7 cellular contexts compared by ENCODE assay signal in genomic region chr2:219551863-219552381, GRCh38. TPM values are rescaled to one million over a fixed set of nuclear protein-coding genes. Genes with fewer than 3 reads are reported as not detected.
DNase-seq lines count a peak whose midpoint lies in the region; ATAC-seq, FAIRE-seq and TF ChIP-seq lines count a peak whose summit lies in the region.
"Had no signal": no experiment of that assay in that cellular context is flagged by ENCODE, and none has a peak within 500 bp of the region (broad histone marks: within the 10 kb centered on the region; RNA-seq: fewer than 3 reads in every experiment).

No MANE protein-coding gene starts in this region.

- intact Hi-C loops in Right ventricle myocardium superior (cut with DNase I) (no loop called here), Right ventricle myocardium inferior (cut with DNase I) (no loop called here)

- no peak for DNase-seq in Right ventricle myocardium superior
- DNase-seq in Right ventricle myocardium inferior (ENCODE audit: missing footprints) = no peak
- no peak for DNase-seq in RWPE1 (ENCODE audit: low spot score)
- no peak for DNase-seq in dedifferentiated amniotic fluid mesenchymal stem cell (ENCODE audit: extremely low spot score)
- DNase-seq in frontal cortex (ENCODE audit: low spot score in 2 of 2) = no peak

- 0 out of 2 replicates have a peak, but pooled peaks have one; percentile 10 for TF ChIP-seq CTCF in RWPE1 (conservative IDR thresholded peaks at IDR 0.05; ENCODE audit: low read depth)

- H3K4me3 ChIP-seq in iPS-18c (ENCODE audit: insufficient read depth, low read depth, low read length) = peak overlapping the region; percentile 87

- H3K27ac ChIP-seq in RWPE1 = peak overlapping the region; percentile 82

- no peaks in the 10 kb centered on the region for H3K9me3 ChIP-seq in iPS-18c (ENCODE audit: control insufficient read depth, insufficient read depth, low read length)

- CTCF ChIA-PET in RWPE1 (lab: Yijun Ruan, JAX) = interaction anchor here (0.7 to 3.6 kb wide), 4 partner anchors 9 to 44 kb away, joined by 3 to 15 read pairs (median 5); no protein-coding TSS in a partner anchor

- ATAC-seq in Right ventricle myocardium superior (ENCODE audit: poor library complexity) (peak; percentile 1), Right ventricle myocardium inferior (no peak)

- no peak for FAIRE-seq in frontal cortex (lab: Jason Lieb, UNC)

- POLR2A ChIA-PET in RWPE1 (lab: Yijun Ruan, JAX; ENCODE audit: low non-redundant PET) = no interaction called here

RNA-seq across cellular contexts. Expression of gene TMEM198, which starts 8.1 kb away (rescaled TPM):
- total RNA-seq in Right ventricle myocardium superior (2.6 TPM), Right ventricle myocardium inferior (2.7 TPM), frontal cortex (14.7 TPM)
- total RNA-seq: mononuclear cell had no signal

RNA-seq across cellular contexts. Expression of gene CHPF, which starts 8.3 kb away (rescaled TPM):
- total RNA-seq in Right ventricle myocardium superior (85.9 TPM), Right ventricle myocardium inferior (92.2 TPM), frontal cortex (24.1 TPM)

RNA-seq across cellular contexts. Expression of gene OBSL1, which starts 19.4 kb away (rescaled TPM):
- total RNA-seq in Right ventricle myocardium superior (165 TPM), Right ventricle myocardium inferior (158 TPM), frontal cortex (40.4 TPM)

RNA-seq across cellular contexts. Expression of gene INHA, which starts 20.2 kb away (rescaled TPM):
- total RNA-seq in Right ventricle myocardium superior = 2.6 TPM
- 1.9 TPM for total RNA-seq in Right ventricle myocardium inferior
- 0.41 TPM for total RNA-seq in frontal cortex
- total RNA-seq: mononuclear cell had no signal

RNA-seq across cellular contexts. Expression of gene ASIC4, which starts 37.6 kb away (rescaled TPM):
- not detected for total RNA-seq in Right ventricle myocardium superior
- total RNA-seq in Right ventricle myocardium inferior = not detected
- 2.9 TPM for total RNA-seq in frontal cortex
- total RNA-seq: mononuclear cell had no signal
